Comparison of ENCODE assay signal across 18 cellular contexts in genomic region chr16:57679016-57679415, GRCh38. TPM values are rescaled to one million over a fixed set of nuclear protein-coding genes. Genes with fewer than 3 reads are reported as not detected.
DNase-seq lines count a peak whose midpoint lies in the region; ATAC-seq and TF ChIP-seq lines count a peak whose summit lies in the region.
"Had no signal": no experiment of that assay in that cellular context is flagged by ENCODE, and none has a peak within 500 bp of the region (broad histone marks: within the 10 kb centered on the region; RNA-seq: fewer than 3 reads in every experiment).

No MANE protein-coding gene starts in this region.

- intact Hi-C loops in left colon (cut with DNase I, micrococcal nuclease), result no loop called here

- no peak for TF ChIP-seq CTCF in H9 (conservative IDR thresholded peaks at IDR 0.05)
- TF ChIP-seq CTCF in neural crest cell (conservative IDR thresholded peaks at IDR 0.05), result no peak
- no peak for TF ChIP-seq CTCF in osteoblast (IDR thresholded peaks at IDR 0.05; ENCODE audit: extremely low read depth, low read depth, low read length)

- no peaks in the 10 kb centered on the region for H4K20me1 ChIP-seq in BLaER1
- no peaks in the 10 kb centered on the region for H4K20me1 ChIP-seq in H9 (ENCODE audit: control insufficient read depth, insufficient read depth, insufficient read length)
- no peaks in the 10 kb centered on the region for H4K20me1 ChIP-seq in osteoblast (ENCODE audit: insufficient read depth, low read length)

- H3K27ac Mint-ChIP-seq in H9 (no peak overlapping the region; a peak in 1 of 7 replicates), neural crest cell (ENCODE audit: unreplicated experiment) (peak overlapping the region; percentile 71)
- H3K27ac Mint-ChIP-seq: CD4-positive, alpha-beta memory T cell; GM23338 had no signal

- H4K5ac ChIP-seq in H9 (ENCODE audit: insufficient read length, low read depth, low read length), result no peak overlapping the region

- H3K27ac ChIP-seq in BLaER1 (no peak overlapping the region), H9 (ENCODE audit: insufficient read length, low read depth, low read length) (no peak overlapping the region), osteoblast (ENCODE audit: low read depth, low read length) (no peak overlapping the region)
- H3K27ac ChIP-seq: HL-60 had no signal

- H3K27me3 ChIP-seq in BLaER1, result no peaks in the 10 kb centered on the region
- no peaks in the 10 kb centered on the region for H3K27me3 ChIP-seq in H9 (ENCODE audit: insufficient read depth, low read length)
- peaks cover 5% of the 10 kb centered on the region for H3K27me3 ChIP-seq in osteoblast (ENCODE audit: insufficient read depth, low read length)
- H3K27me3 ChIP-seq: BE2C had no signal

- H3T11ph ChIP-seq in H9 (ENCODE audit: low read length), result no peak overlapping the region

- H3K9me3 Mint-ChIP-seq in H9, result no peaks in the 10 kb centered on the region
- H3K9me3 Mint-ChIP-seq in neural crest cell, result no peaks in the 10 kb centered on the region
- H3K9me3 Mint-ChIP-seq: CD14-positive monocyte; CD4-positive, alpha-beta memory T cell; GM23338 had no signal

- H3K18ac ChIP-seq in H9 (ENCODE audit: insufficient read length, low read depth, low read length), result no peak overlapping the region

- H3K14ac ChIP-seq in H9 (ENCODE audit: insufficient read depth, low read length), result peak overlapping the region; percentile 31; the same call in 1 of the 2 replicates

- H3K4me3 ChIP-seq in BLaER1 (no peak overlapping the region), osteoblast (ENCODE audit: insufficient read depth, low read length) (no peak overlapping the region)
- H3K4me3 ChIP-seq: GM23338, HAP-1 had no signal

- no peak overlapping the region for H4K8ac ChIP-seq in H9 (replicated peaks; ENCODE audit: insufficient read length, low read depth, low read length)

- WGBS in H9 (ENCODE audit: extremely low coverage, insufficient read length, low lambda C conversion rate), result no CpG with 5 or more reads among the region's 12 CpGs

- H2BK20ac ChIP-seq in H9 (ENCODE audit: low read depth, low read length, poor library complexity, severe bottlenecking), result no peak overlapping the region

- H3K9ac ChIP-seq in BLaER1 (no peak overlapping the region), H9 (ENCODE audit: extremely low read depth, insufficient read length, low read length) (no peak overlapping the region)

- no peak overlapping the region for H2BK15ac ChIP-seq in H9 (ENCODE audit: low read depth, low read length)

- ATAC-seq in GM18870 (IDR thresholded peaks at IDR 0.05; ENCODE audit: unreplicated experiment) (no peak), left colon (no peak)

- H3K4me2 ChIP-seq in BLaER1 (peak overlapping the region; percentile 71), H9 (ENCODE audit: insufficient read depth, insufficient read length, low read length) (no peak overlapping the region), osteoblast (ENCODE audit: insufficient read depth, low read length) (no peak overlapping the region)
- H3K4me2 ChIP-seq: GM23338 had no signal

- no peak for DNase-seq in H9
- no peak for DNase-seq in neural crest cell (ENCODE audit: low read depth, low spot score)
- peak; percentile 69 for DNase-seq in osteoblast (ENCODE audit: insufficient read length, low spot score, missing footprints)
- DNase-seq in left colon, result no peak
- DNase-seq: BE2C; CD4-positive, alpha-beta memory T cell; DMS153; DMS79; GDM1 had no signal

- no peak overlapping the region for H3K56ac ChIP-seq in H9 (ENCODE audit: insufficient read length, low read depth, low read length)

- no peaks in the 10 kb centered on the region for H3K36me3 ChIP-seq in BLaER1
- no peaks in the 10 kb centered on the region for H3K36me3 ChIP-seq in osteoblast (ENCODE audit: insufficient read depth, low read length)
- H3K36me3 ChIP-seq: BE2C, HAP-1 had no signal

- H2BK12ac ChIP-seq in H9 (ENCODE audit: insufficient read length, low read depth, low read length), result no peak overlapping the region

- H3K9me3 ChIP-seq in BLaER1 (no peaks in the 10 kb centered on the region), H9 (ENCODE audit: control insufficient read depth, low read depth, low read length) (no peaks in the 10 kb centered on the region), osteoblast (ENCODE audit: low read depth, low read length) (no peaks in the 10 kb centered on the region)
- H3K9me3 ChIP-seq: BE2C, HAP-1 had no signal

- H3K4me1 Mint-ChIP-seq in H9, result peaks cover 2 to 47% of the 10 kb centered on the region in 2 experiments
- peaks cover 25% of the 10 kb centered on the region for H3K4me1 Mint-ChIP-seq in neural crest cell
- H3K4me1 Mint-ChIP-seq: CD4-positive, alpha-beta memory T cell had no signal

- H4K91ac ChIP-seq in H9 (ENCODE audit: insufficient read length, low read depth, low read length), result no peak overlapping the region

- H2AFZ ChIP-seq in H9 (ENCODE audit: low read length) (no peak overlapping the region), osteoblast (ENCODE audit: low read length) (no peak overlapping the region)
- H2AFZ ChIP-seq: GM23338 had no signal

- no peak overlapping the region for H2BK120ac ChIP-seq in H9 (ENCODE audit: low read depth, low read length, poor library complexity, severe bottlenecking)

- no peaks in the 10 kb centered on the region for H3K79me1 ChIP-seq in H9 (ENCODE audit: insufficient read depth, low read depth, low read length, poor library complexity, severe bottlenecking)

- H3K79me2 ChIP-seq in H9 (ENCODE audit: insufficient read depth, low read length) (no peaks in the 10 kb centered on the region), osteoblast (ENCODE audit: insufficient read depth, low read length) (no peaks in the 10 kb centered on the region)

- H2AK5ac ChIP-seq in H9 (ENCODE audit: insufficient read length, low read length), result no peak overlapping the region

- H3K4me1 ChIP-seq in BLaER1, result peaks cover 60% of the 10 kb centered on the region
- peaks cover 4% of the 10 kb centered on the region; the same call in 1 of the 2 replicates for H3K4me1 ChIP-seq in H9 (ENCODE audit: insufficient read depth, low read length)
- peaks cover 2% of the 10 kb centered on the region for H3K4me1 ChIP-seq in osteoblast (ENCODE audit: insufficient read depth, low read length)
- H3K4me1 ChIP-seq: BE2C, HAP-1 had no signal

- H3K4ac ChIP-seq in H9 (ENCODE audit: low read depth, low read length), result no peak overlapping the region

- H3K23me2 ChIP-seq in H9 (ENCODE audit: insufficient read length, low read depth, low read length, poor library complexity, severe bottlenecking), result no peaks in the 10 kb centered on the region

- H3K27me3 Mint-ChIP-seq in H9 (ENCODE audit: low read depth), result peaks cover 12% of the 10 kb centered on the region
- H3K27me3 Mint-ChIP-seq in neural crest cell (ENCODE audit: low read depth), result no peaks in the 10 kb centered on the region

- H3K36me3 Mint-ChIP-seq in H9 (ENCODE audit: insufficient read depth in 1 of 3, low read depth in 3 of 3) (no peaks in the 10 kb centered on the region), neural crest cell (ENCODE audit: low read depth) (no peaks in the 10 kb centered on the region)
- H3K36me3 Mint-ChIP-seq: CD14-positive monocyte; CD4-positive, alpha-beta memory T cell had no signal

- H2BK5ac ChIP-seq in H9 (ENCODE audit: insufficient read length, low read length), result no peak overlapping the region

- no peak overlapping the region for H3K23ac ChIP-seq in H9 (ENCODE audit: insufficient read length, low read depth, low read length)

- H3K4me3 Mint-ChIP-seq in H9 (no peak overlapping the region), neural crest cell (no peak overlapping the region)
- H3K4me3 Mint-ChIP-seq: CD14-positive monocyte; CD4-positive, alpha-beta memory T cell; GM23338 had no signal

RNA-seq across cellular contexts. Expression of gene ADGRG3, which starts 10.9 kb away (rescaled TPM):
- 0.46 and 0.64 TPM in 2 replicates for total RNA-seq in H9 (2021)
- total RNA-seq in neural crest cell, result not detected in 2 replicates
- total RNA-seq in osteoblast, result not detected in 2 replicates
- total RNA-seq in left colon, result 1 to 10 TPM in 1 of 2 donors, under 1 TPM in 1; 0.98 to 1.4 TPM
- total RNA-seq: A172; CD4-positive, alpha-beta memory T cell; Daoy; GM23338; HT1080 had no signal

RNA-seq across cellular contexts. Expression of gene DRC7, which starts 15.6 kb away (rescaled TPM):
- 0.72 TPM in 1 of 2 replicates, not detected in the other for total RNA-seq in H9 (2021)
- 0.16 and 0.32 TPM in 2 replicates for total RNA-seq in neural crest cell
- not detected in 2 replicates for total RNA-seq in osteoblast
- total RNA-seq in left colon, result not detected
- total RNA-seq: A172; CD4-positive, alpha-beta memory T cell; Daoy; GM23338; HT1080 had no signal

RNA-seq across cellular contexts. Expression of gene ADGRG1, which starts 50.6 kb away (rescaled TPM):
- total RNA-seq in H9 (2021), result 0.57 and 1.1 TPM in 2 replicates
- 56.6 and 58.5 TPM in 2 replicates for total RNA-seq in neural crest cell
- 0.29 and 0.72 TPM in 2 replicates for total RNA-seq in osteoblast
- 100 to 1,000 TPM in 1 of 2 donors, 10 to 100 TPM in 1; 81.2 to 111 TPM for total RNA-seq in left colon

RNA-seq across cellular contexts. Expression of gene KATNB1, which starts 56.6 kb away (rescaled TPM):
- 25.7 and 29.9 TPM in 2 replicates for total RNA-seq in H9 (2021)
- total RNA-seq in neural crest cell, result 42.1 and 47.4 TPM in 2 replicates
- 17.7 and 24.6 TPM in 2 replicates for total RNA-seq in osteoblast
- total RNA-seq in left colon, result 10 to 100 TPM; 17.2 to 18.1 TPM

Comparison
In these comparisons a context has a peak if more than half of its experiments do, and no peak if none do; other contexts are left out.
1. RNA of gene ADGRG1, which starts 50.6 kb away (total RNA-seq): 81.2 to 111 TPM in left colon and 56.6 to 58.5 TPM in neural crest cell; 0.57 to 1.1 TPM in H9 and 0.29 to 0.72 TPM in osteoblast; every median in the first group is over 10 times any median in the second.